In genomic region chr2:170084820-170085475, GRCh38 we compare ENCODE assay signal across 16 cellular contexts.
"Had no signal": no experiment of that assay in that cellular context is flagged by ENCODE, and none has a peak within 500 bp of the region (broad histone marks: within the 10 kb centered on the region; RNA-seq: fewer than 3 reads in every experiment).

No MANE protein-coding gene starts in this region.

- FAIRE-seq: kidney, pancreas had no signal

- H3K4me3 ChIP-seq: coronary artery, esophagus muscularis mucosa, hepatocyte, left lung, mucosa of descending colon, pancreas, sigmoid colon, spleen, thyroid gland, uterus had no signal

- DNase-seq: central memory CD4-positive, alpha-beta T cell; kidney; left lung; mammary epithelial cell; mucosa of descending colon; naive thymus-derived CD4-positive, alpha-beta T cell; pancreas; sigmoid colon; spleen; T-helper 17 cell; thyroid gland; uterus had no signal

- H3K27ac Mint-ChIP-seq: activated naive CD4-positive, alpha-beta T cell treated with anti-CD3 and anti-CD28 coated beads, Interleukin-2, amount 50 U/mL, for 24 hours; naive thymus-derived CD4-positive, alpha-beta T cell; T-helper 17 cell had no signal

- H3K27me3 ChIP-seq: esophagus muscularis mucosa, hepatocyte, left lung, pancreas, sigmoid colon, spleen, thyroid gland, uterus had no signal

- H3K4me1 Mint-ChIP-seq: activated naive CD4-positive, alpha-beta T cell treated with anti-CD3 and anti-CD28 coated beads, Interleukin-2, amount 50 U/mL, for 24 hours; T-helper 17 cell had no signal

- H3K36me3 ChIP-seq: pancreas, uterus had no signal

- H3K9me3 Mint-ChIP-seq: activated naive CD4-positive, alpha-beta T cell treated with anti-CD3 and anti-CD28 coated beads, Interleukin-2, amount 50 U/mL, for 24 hours had no signal

- H3K27me3 Mint-ChIP-seq: activated naive CD4-positive, alpha-beta T cell treated with anti-CD3 and anti-CD28 coated beads, Interleukin-2, amount 50 U/mL, for 24 hours; T-helper 17 cell had no signal

- H3K4me3 Mint-ChIP-seq: activated naive CD4-positive, alpha-beta T cell treated with anti-CD3 and anti-CD28 coated beads, Interleukin-2, amount 50 U/mL, for 24 hours; naive thymus-derived CD4-positive, alpha-beta T cell; T-helper 17 cell had no signal

- ATAC-seq: left lung; mucosa of descending colon; naive thymus-derived CD4-positive, alpha-beta T cell; pancreas; T-helper 17 cell had no signal
